ENCODE assay signal across 1 cellular context in the genomic region with DNA sequence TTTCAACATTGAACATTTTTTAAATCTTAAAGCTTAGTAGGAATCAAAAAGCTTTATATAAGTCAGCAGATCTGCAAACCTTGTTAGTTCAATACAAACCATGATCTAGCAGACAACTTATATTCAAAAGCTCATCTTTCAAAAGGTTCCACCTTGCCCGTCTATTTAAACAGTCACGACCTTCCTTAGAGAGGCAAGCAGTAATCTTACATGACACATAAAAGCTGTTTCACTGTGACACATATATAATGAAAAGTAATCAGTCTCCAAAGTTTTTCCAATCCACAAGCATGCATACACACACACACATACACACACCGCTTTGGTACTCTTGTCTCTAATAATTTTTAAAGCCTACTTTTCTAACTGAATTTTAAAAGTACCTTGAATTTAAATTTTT.
TF ChIP-seq lines count a peak whose summit lies in the region.

No MANE protein-coding gene starts in this region.

TF ChIP-seq in IMR-90, 13 proteins besides CTCF, POLR2A, EP300 and RAD21:
- TF ChIP-seq RCOR1 (IDR thresholded peaks at IDR 0.05; ENCODE audit: insufficient replicate concordance, low read length): no peak
- TF ChIP-seq NFE2L2 (IDR thresholded peaks at IDR 0.05; ENCODE audit: low read depth, low read length): no peak
- no peak for TF ChIP-seq MAFK (IDR thresholded peaks at IDR 0.05; ENCODE audit: low read depth, low read length)
- no peak for TF ChIP-seq SMC3 (IDR thresholded peaks at IDR 0.05; ENCODE audit: low read depth, low read length)
- no peak for TF ChIP-seq FOS (IDR thresholded peaks at IDR 0.05; ENCODE audit: low read depth, low read length)
- TF ChIP-seq, protein P1, sequence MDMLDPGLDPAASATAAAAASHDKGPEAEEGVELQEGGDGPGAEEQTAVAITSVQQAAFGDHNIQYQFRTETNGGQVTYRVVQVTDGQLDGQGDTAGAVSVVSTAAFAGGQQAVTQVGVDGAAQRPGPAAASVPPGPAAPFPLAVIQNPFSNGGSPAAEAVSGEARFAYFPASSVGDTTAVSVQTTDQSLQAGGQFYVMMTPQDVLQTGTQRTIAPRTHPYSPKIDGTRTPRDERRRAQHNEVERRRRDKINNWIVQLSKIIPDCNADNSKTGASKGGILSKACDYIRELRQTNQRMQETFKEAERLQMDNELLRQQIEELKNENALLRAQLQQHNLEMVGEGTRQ (IDR thresholded peaks at IDR 0.05; ENCODE audit: low read depth, low read length): no peak
- no peak for TF ChIP-seq RFX5 (IDR thresholded peaks at IDR 0.05; ENCODE audit: low read depth, low read length)
- TF ChIP-seq MXI1 (IDR thresholded peaks at IDR 0.05; ENCODE audit: borderline replicate concordance, low read depth, low read length): no peak
- TF ChIP-seq, protein P2, sequence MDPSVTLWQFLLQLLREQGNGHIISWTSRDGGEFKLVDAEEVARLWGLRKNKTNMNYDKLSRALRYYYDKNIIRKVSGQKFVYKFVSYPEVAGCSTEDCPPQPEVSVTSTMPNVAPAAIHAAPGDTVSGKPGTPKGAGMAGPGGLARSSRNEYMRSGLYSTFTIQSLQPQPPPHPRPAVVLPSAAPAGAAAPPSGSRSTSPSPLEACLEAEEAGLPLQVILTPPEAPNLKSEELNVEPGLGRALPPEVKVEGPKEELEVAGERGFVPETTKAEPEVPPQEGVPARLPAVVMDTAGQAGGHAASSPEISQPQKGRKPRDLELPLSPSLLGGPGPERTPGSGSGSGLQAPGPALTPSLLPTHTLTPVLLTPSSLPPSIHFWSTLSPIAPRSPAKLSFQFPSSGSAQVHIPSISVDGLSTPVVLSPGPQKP (IDR thresholded peaks at IDR 0.05; ENCODE audit: borderline replicate concordance, low read depth, low read length): no peak
- no peak for TF ChIP-seq CEBPB (IDR thresholded peaks at IDR 0.05; ENCODE audit: low read depth, low read length)
- no peak for TF ChIP-seq CHD1 (IDR thresholded peaks at IDR 0.05; ENCODE audit: low read depth, low read length)
- TF ChIP-seq MAZ (IDR thresholded peaks at IDR 0.05; ENCODE audit: borderline replicate concordance, low read depth, low read length): no peak
TF ChIP-seq in IMR-90: peak in this region for 0.
